In the genomic region with DNA sequence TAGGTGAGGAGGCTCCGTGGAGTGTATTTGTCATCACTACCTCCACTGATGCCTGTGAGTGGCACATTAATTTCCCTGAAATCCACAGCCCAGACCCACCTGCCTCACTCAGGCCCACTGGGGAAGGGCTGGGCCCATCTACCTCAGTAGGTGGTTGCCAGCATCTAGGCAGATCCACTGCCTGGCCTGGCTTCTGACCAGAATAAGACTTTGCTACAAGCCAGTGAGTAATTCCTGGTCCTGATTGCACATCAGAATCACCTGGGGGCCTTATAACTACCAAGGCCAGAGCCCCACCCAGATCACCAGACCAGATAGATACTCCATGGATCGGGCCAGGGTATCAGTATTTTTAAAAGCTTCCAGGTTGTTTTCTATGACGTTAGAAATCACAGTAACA, we compare ENCODE assay signal across 25 cellular contexts.
"Had no signal": no experiment of that assay in that cellular context is flagged by ENCODE, and none has a peak within 500 bp of the region (broad histone marks: within the 10 kb centered on the region; RNA-seq: fewer than 3 reads in every experiment).

No MANE protein-coding gene starts in this region.

- H3K27ac ChIP-seq: adrenal gland, KMS-11 had no signal

- H3K4me3 Mint-ChIP-seq: activated CD8-positive, alpha-beta T cell treated with anti-CD3 and anti-CD28 coated beads, Interleukin-2, amount 10 ng/mL, durations not matched to agents 7 days and 5 days; activated naive CD4-positive, alpha-beta T cell treated with anti-CD3 and anti-CD28 coated beads, Interleukin-2, amount 10 ng/mL, durations not matched to agents 7 days and 5 days; activated naive CD8-positive, alpha-beta T cell treated with anti-CD3 and anti-CD28 coated beads, Interleukin-2, amount 10 ng/mL, durations not matched to agents 7 days and 5 days; activated T-cell treated with anti-CD3 and anti-CD28 coated beads, Interleukin-2, amount 50 U/mL, for 4 hours; activated T-helper 17 cell treated with anti-CD3 and anti-CD28 coated beads, Interleukin-2, amount 50 U/mL, for 72 hours; T-helper 1 cell treated with Interleukin-12 subunit alpha and Interleukin-12 subunit beta and Interleukin-4 antibody, amounts not matched to agents 30 μg/mL and 1 μg/mL, for 36 hours had no signal

- H3K36me3 ChIP-seq: adrenal gland, MG63 had no signal

- H3K9me3 ChIP-seq: adrenal gland, MG63 had no signal

- H3K27me3 ChIP-seq: MG63 had no signal

- H3K27ac Mint-ChIP-seq: activated CD8-positive, alpha-beta T cell treated with anti-CD3 and anti-CD28 coated beads, Interleukin-2, amount 10 ng/mL, durations not matched to agents 7 days and 5 days; activated naive CD4-positive, alpha-beta T cell treated with anti-CD3 and anti-CD28 coated beads, Interleukin-2, amount 10 ng/mL, durations not matched to agents 7 days and 5 days; activated naive CD8-positive, alpha-beta T cell treated with anti-CD3 and anti-CD28 coated beads, Interleukin-2, amount 10 ng/mL, durations not matched to agents 7 days and 5 days; activated T-helper 17 cell treated with anti-CD3 and anti-CD28 coated beads, Interleukin-2, amount 50 U/mL, for 72 hours; T-helper 1 cell treated with Interleukin-12 subunit alpha and Interleukin-12 subunit beta and Interleukin-4 antibody, amounts not matched to agents 30 μg/mL and 1 μg/mL, for 36 hours had no signal

- H3K9me3 Mint-ChIP-seq: activated naive CD4-positive, alpha-beta T cell treated with anti-CD3 and anti-CD28 coated beads, Interleukin-2, amount 10 ng/mL, durations not matched to agents 7 days and 5 days; activated naive CD8-positive, alpha-beta T cell treated with anti-CD3 and anti-CD28 coated beads, Interleukin-2, amount 10 ng/mL, durations not matched to agents 7 days and 5 days; activated T-cell treated with anti-CD3 and anti-CD28 coated beads, Interleukin-2, amount 50 U/mL, for 4 hours; activated T-helper 17 cell treated with anti-CD3 and anti-CD28 coated beads, Interleukin-2, amount 50 U/mL, for 72 hours; T-helper 1 cell treated with Interleukin-12 subunit alpha and Interleukin-12 subunit beta and Interleukin-4 antibody, amounts not matched to agents 30 μg/mL and 1 μg/mL, for 36 hours had no signal

- H3K36me3 Mint-ChIP-seq: activated naive CD4-positive, alpha-beta T cell treated with anti-CD3 and anti-CD28 coated beads, Interleukin-2, amount 10 ng/mL, durations not matched to agents 7 days and 5 days; activated naive CD8-positive, alpha-beta T cell treated with anti-CD3 and anti-CD28 coated beads, Interleukin-2, amount 10 ng/mL, durations not matched to agents 7 days and 5 days had no signal

- H3K4me3 ChIP-seq: adrenal gland, MG63 had no signal

- DNase-seq: activated CD4-positive, alpha-beta T cell treated with anti-CD3 and anti-CD28 coated beads for 4 hours; activated CD4-positive, alpha-beta T cell treated with anti-CD3 and anti-CD28 coated beads, Interleukin-2, amount 50 U/mL, for 4 hours; activated CD8-positive, alpha-beta T cell treated with anti-CD3 and anti-CD28 coated beads, Interleukin-2, amount 10 ng/mL, durations not matched to agents 7 days and 5 days; activated gamma-delta T cell treated with Interleukin-2 at 50 U/mL for 16 hours; activated naive CD4-positive, alpha-beta T cell treated with anti-CD3 and anti-CD28 coated beads, Interleukin-2, amount 10 ng/mL, durations not matched to agents 7 days and 5 days; activated naive CD8-positive, alpha-beta T cell treated with anti-CD3 and anti-CD28 coated beads, Interleukin-2, amount 10 ng/mL, durations not matched to agents 7 days and 5 days; activated T-cell treated with anti-CD3 and anti-CD28 coated beads, Interleukin-2, amount 50 U/mL, for 4 hours; adrenal gland; anterior cingulate cortex; central memory CD4-positive, alpha-beta T cell; MG63; MV-4-11; NCI-H1105; NCI-H1436; NCI-H1694 treated with DMSO at 0.1 percent for 48 hours; NCI-H2029 treated with DMSO at 0.1 percent for 48 hours; NCI-H345; NCI-H510A treated with DMSO at 0.1 percent for 48 hours; NCI-H69; PC-3; SHP77 treated with DMSO at 0.1 percent for 48 hours had no signal

- H3K4me1 ChIP-seq: adrenal gland had no signal

- ATAC-seq: activated CD4-positive, CD25-positive, alpha-beta regulatory T cell treated with anti-CD3 and anti-CD28 coated beads, Interleukin-2, amount 50 U/mL, for 24 hours; activated CD8-positive, alpha-beta T cell treated with anti-CD3 and anti-CD28 coated beads, Interleukin-2, amount 10 ng/mL, durations not matched to agents 7 days and 5 days; activated T-cell treated with anti-CD3 and anti-CD28 coated beads, Interleukin-2, amount 50 U/mL, for 4 hours had no signal
